In the genomic region with DNA sequence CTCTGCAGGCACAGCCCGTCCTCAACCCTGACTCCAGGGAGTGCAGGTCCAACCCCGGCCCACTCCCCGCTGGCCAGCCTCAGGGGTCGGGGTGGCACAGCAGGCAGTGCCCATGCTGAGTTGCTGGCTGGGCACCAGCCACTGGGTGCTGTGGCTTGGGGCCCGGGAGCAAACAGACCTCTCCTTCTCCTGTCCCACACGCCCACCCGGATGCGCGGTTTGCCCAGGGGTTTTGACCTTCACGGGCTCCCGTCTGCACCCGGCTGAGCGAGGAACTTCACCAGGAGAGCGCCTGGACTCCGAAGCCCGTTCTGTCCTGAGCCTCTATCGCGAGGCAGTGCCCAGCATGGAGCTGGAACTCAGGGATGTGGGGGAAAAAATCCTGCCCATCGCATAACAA, we compare ENCODE assay signal across 22 cellular contexts. TPM values are rescaled to one million over a fixed set of nuclear protein-coding genes. Genes with fewer than 3 reads are reported as not detected.
A peak's percentile ranks its signal among the peaks of the same experiment; 100 is the strongest.
DNase-seq lines count a peak whose midpoint lies in the region; ATAC-seq, FAIRE-seq and TF ChIP-seq lines count a peak whose summit lies in the region.
"Had no signal": no experiment of that assay in that cellular context is flagged by ENCODE, and none has a peak within 500 bp of the region (broad histone marks: within the 10 kb centered on the region; RNA-seq: fewer than 3 reads in every experiment).

No MANE protein-coding gene starts in this region.

- no peaks in the 10 kb centered on the region for H3K79me2 ChIP-seq in H1 (ENCODE audit: control insufficient read depth in 1 of 2, insufficient read depth in 2 of 2, low read length in 2 of 2)

- H3K27ac Mint-ChIP-seq in stimulated activated memory B cell treated with anti-CD40 and anti-IgM and Interleukin-4, amounts not matched to agents 10 μg/mL and 1 μg/mL and 100 μg/mL, for 72 hours: no peak overlapping the region
- no peak overlapping the region for H3K27ac Mint-ChIP-seq in CD8-positive, alpha-beta memory T cell
- H3K27ac Mint-ChIP-seq: activated naive CD8-positive, alpha-beta T cell treated with anti-CD3 and anti-CD28 coated beads, Interleukin-2, amount 10 ng/mL, durations not matched to agents 7 days and 5 days; activated T-cell treated with anti-CD3 and anti-CD28 coated beads, Interleukin-2, amount 50 U/mL, for 24 hours; T-cell had no signal

- no peak overlapping the region for H2AK5ac ChIP-seq in H1 (ENCODE audit: low read depth, low read length)
- H2AK5ac ChIP-seq in neuronal stem cell (ENCODE audit: low read depth, low read length): peak overlapping the region; percentile 65

- H3K4ac ChIP-seq in H1 (replicated peaks; ENCODE audit: insufficient read length, low read depth, low read length): peak overlapping the region; percentile 21
- no peak overlapping the region for H3K4ac ChIP-seq in neuronal stem cell (ENCODE audit: low read length)

- peak overlapping the region; percentile 81 to 99 (median 94); a peak in 20 of 22 replicates for H3K4me2 ChIP-seq in BLaER1 treated with 17β-estradiol and CSF1 and Interleukin-3, amounts not matched to agents 10 nM and 100 nM
- H3K4me2 ChIP-seq in H1 (ENCODE audit: insufficient read depth in 1 of 2, low read depth in 2 of 2, low read length in 2 of 2): no peak overlapping the region
- H3K4me2 ChIP-seq in neuronal stem cell (ENCODE audit: insufficient read depth, low read length, poor library complexity, severe bottlenecking): no peak overlapping the region

- no peak overlapping the region for H3K14ac ChIP-seq in H1 (ENCODE audit: insufficient read length)
- no peak overlapping the region for H3K14ac ChIP-seq in neuronal stem cell (ENCODE audit: low read length)

- no peak for DNase-seq in H1 (ENCODE audit: low read depth in 1 of 2, low spot score in 2 of 2)
- no peak for DNase-seq in neuronal stem cell (ENCODE audit: low spot score)
- no peak for DNase-seq in NCI-H146 (lab: John Stamatoyannopoulos, UW)
- no peak for DNase-seq in NCI-H1436 (lab: John Stamatoyannopoulos, UW)
- no peak for DNase-seq in CD8-positive, alpha-beta memory T cell
- DNase-seq: activated CD4-positive, alpha-beta T cell treated with anti-CD3 and anti-CD28 coated beads, Interleukin-2, amount 50 U/mL, for 48 hours; activated naive CD8-positive, alpha-beta T cell treated with anti-CD3 and anti-CD28 coated beads, Interleukin-2, amount 10 ng/mL, durations not matched to agents 7 days and 5 days; activated T-cell treated with anti-CD3 and anti-CD28 coated beads, Interleukin-2, amount 50 U/mL, for 24 hours; KG1; NCI-H1105; NCI-H2171; T-cell had no signal

- H2BK120ac ChIP-seq in H1 (replicated peaks; ENCODE audit: low read depth, low read length) (no peak overlapping the region), neuronal stem cell (ENCODE audit: low read depth, low read length) (peak overlapping the region; percentile 25)

- peaks cover 5 to 13% (median 8%) of the 10 kb centered on the region in 11 experiments; a peak in 16 of 22 replicates for H3K9me3 ChIP-seq in BLaER1 treated with 17β-estradiol and CSF1 and Interleukin-3, amounts not matched to agents 10 nM and 100 nM (replicated peaks in 1 of 11)
- H3K9me3 ChIP-seq in H1 (ENCODE audit: insufficient read depth in 2 of 2, low read depth in 1 of 2, low read length in 1 of 2): no peaks in the 10 kb centered on the region; a peak in 1 of 4 replicates
- peaks cover 4 to 5% of the 10 kb centered on the region in 2 donors for H3K9me3 ChIP-seq in neuronal stem cell (replicated peaks in 1 of 2; ENCODE audit: control insufficient read depth in 2 of 2, insufficient read depth in 1 of 2, low read depth in 1 of 2, low read length in 2 of 2)
- H3K9me3 ChIP-seq in CD8-positive, alpha-beta memory T cell (ENCODE audit: low read length): no peaks in the 10 kb centered on the region

- no peaks in the 10 kb centered on the region for H3K27me3 ChIP-seq in BLaER1 treated with 17β-estradiol and CSF1 and Interleukin-3, amounts not matched to agents 10 nM and 100 nM
- H3K27me3 ChIP-seq in H1 (replicated peaks in 1 of 4; ENCODE audit: control insufficient read depth in 3 of 4, extremely low read depth in 1 of 4, insufficient read depth in 3 of 4, low read length in 3 of 4) (no peaks in the 10 kb centered on the region; a peak in 2 of 7 replicates), neuronal stem cell (ENCODE audit: control insufficient read depth in 3 of 3, insufficient read depth in 3 of 3, low read depth in 1 of 3, low read length in 3 of 3) (no peaks in the 10 kb centered on the region)
- H3K27me3 ChIP-seq in CD8-positive, alpha-beta memory T cell (ENCODE audit: insufficient read depth, low read length, poor library complexity, severe bottlenecking): no peaks in the 10 kb centered on the region

- H3K36me3 Mint-ChIP-seq in stimulated activated memory B cell treated with anti-CD40 and anti-IgM and Interleukin-4, amounts not matched to agents 10 μg/mL and 1 μg/mL and 100 μg/mL, for 72 hours: no peaks in the 10 kb centered on the region
- H3K36me3 Mint-ChIP-seq in CD8-positive, alpha-beta memory T cell: no peaks in the 10 kb centered on the region
- H3K36me3 Mint-ChIP-seq: activated naive CD8-positive, alpha-beta T cell treated with anti-CD3 and anti-CD28 coated beads, Interleukin-2, amount 10 ng/mL, durations not matched to agents 7 days and 5 days; T-cell had no signal

- no peaks in the 10 kb centered on the region; the same call in 1 of the 2 replicates for H3K23me2 ChIP-seq in H1 (ENCODE audit: low read depth, low read length)

- POLR2A ChIA-PET in H1 (lab: Charles Lee; ENCODE audit: partially characterized antibody): interaction anchor here (2.1 to 2.5 kb wide), 2 partner anchors 9 to 45 kb away, joined by 8 to 11 read pairs; no protein-coding TSS in a partner anchor
- POLR2A ChIA-PET in CD8-positive, alpha-beta memory T cell (lab: Charles Lee): no interaction called here

- no peak overlapping the region for H3K23ac ChIP-seq in H1 (ENCODE audit: insufficient read length)
- H3K23ac ChIP-seq in neuronal stem cell (ENCODE audit: low read depth, low read length, poor library complexity): no peak overlapping the region

- no peak overlapping the region for H3K4me3 Mint-ChIP-seq in stimulated activated memory B cell treated with anti-CD40 and anti-IgM and Interleukin-4, amounts not matched to agents 10 μg/mL and 1 μg/mL and 100 μg/mL, for 72 hours
- H3K4me3 Mint-ChIP-seq in CD8-positive, alpha-beta memory T cell: no peak overlapping the region
- H3K4me3 Mint-ChIP-seq: activated naive CD8-positive, alpha-beta T cell treated with anti-CD3 and anti-CD28 coated beads, Interleukin-2, amount 10 ng/mL, durations not matched to agents 7 days and 5 days; activated T-cell treated with anti-CD3 and anti-CD28 coated beads, Interleukin-2, amount 50 U/mL, for 24 hours; T-cell had no signal

- peak overlapping the region in 5 of 11 experiments; percentile 46 to 68 (median 61); a peak in 8 of 22 replicates for H3K9ac ChIP-seq in BLaER1 treated with 17β-estradiol and CSF1 and Interleukin-3, amounts not matched to agents 10 nM and 100 nM
- no peak overlapping the region for H3K9ac ChIP-seq in H1 (replicated peaks in 1 of 4; ENCODE audit: extremely low read depth in 1 of 4, low read depth in 3 of 4, low read length in 3 of 4)
- peak overlapping the region; percentile 51 for H3K9ac ChIP-seq in neuronal stem cell (ENCODE audit: low read depth, low read length, poor library complexity)

- CTCF ChIA-PET in H1 (lab: Charles Lee; ENCODE audit: partially characterized antibody): interaction anchor here (0.8 to 3.6 kb wide), 14 partner anchors 9 to 130 kb away, joined by 3 to 24 read pairs (median 4); no protein-coding TSS in a partner anchor
- CTCF ChIA-PET in CD8-positive, alpha-beta memory T cell (lab: Charles Lee): interaction anchor here (0.8 to 1.6 kb wide), 6 partner anchors 9 to 232 kb away, joined by 3 to 5 read pairs (median 4); no protein-coding TSS in a partner anchor

- no peak overlapping the region for H3K56ac ChIP-seq in H1 (replicated peaks; ENCODE audit: insufficient read length, low read depth, low read length)

- ATAC-seq in stimulated activated memory B cell treated with anti-CD40 and anti-IgM and Interleukin-4, amounts not matched to agents 10 μg/mL and 1 μg/mL and 100 μg/mL, for 72 hours: no peak

- H3K18ac ChIP-seq in H1 (ENCODE audit: extremely low read depth, low read length): no peak overlapping the region; the same call in 1 of the 2 replicates
- H3K18ac ChIP-seq in neuronal stem cell (ENCODE audit: low read length): peak overlapping the region; percentile 82

- H4K8ac ChIP-seq in H1 (ENCODE audit: extremely low read depth, insufficient read depth, low read length) (peak overlapping the region; percentile 19; the same call in 1 of the 2 replicates), neuronal stem cell (ENCODE audit: low read depth, low read length) (no peak overlapping the region)

- H3K9me3 Mint-ChIP-seq in stimulated activated memory B cell treated with anti-CD40 and anti-IgM and Interleukin-4, amounts not matched to agents 10 μg/mL and 1 μg/mL and 100 μg/mL, for 72 hours: peaks cover 4% of the 10 kb centered on the region
- H3K9me3 Mint-ChIP-seq in CD8-positive, alpha-beta memory T cell: peaks cover 0 to 5% (median 4%) of the 10 kb centered on the region in 5 donors
- H3K9me3 Mint-ChIP-seq: T-cell had no signal

- no peak for TF ChIP-seq CTCF in H1 (IDR thresholded peaks at IDR 0.05; ENCODE audit: control extremely low read depth in 1 of 3, insufficient read depth in 1 of 3, low read depth in 1 of 3, low read length in 3 of 3)

- H4K5ac ChIP-seq in H1 (ENCODE audit: insufficient read length, low read depth, low read length): no peak overlapping the region

- no peak for TF ChIP-seq POLR2A in H1 (IDR thresholded peaks at IDR 0.05; ENCODE audit: control extremely low read depth in 1 of 2, low read depth in 2 of 2, low read length in 2 of 2)

- peaks cover 8% of the 10 kb centered on the region for H3K27me3 Mint-ChIP-seq in stimulated activated memory B cell treated with anti-CD40 and anti-IgM and Interleukin-4, amounts not matched to agents 10 μg/mL and 1 μg/mL and 100 μg/mL, for 72 hours
- H3K27me3 Mint-ChIP-seq in CD8-positive, alpha-beta memory T cell: peaks cover 0 to 3% of the 10 kb centered on the region in 2 donors
- H3K27me3 Mint-ChIP-seq: activated T-cell treated with anti-CD3 and anti-CD28 coated beads, Interleukin-2, amount 50 U/mL, for 24 hours; T-cell had no signal

- no peak overlapping the region; the same call in 1 of the 2 replicates for H2BK15ac ChIP-seq in H1 (ENCODE audit: low read length)
- H2BK15ac ChIP-seq in neuronal stem cell (ENCODE audit: low read length): peak overlapping the region; percentile 90

- TF ChIP-seq EP300 in Ishikawa (IDR thresholded peaks at IDR 0.05; ENCODE audit: borderline replicate concordance): no peak
- TF ChIP-seq EP300 in H1 (IDR thresholded peaks at IDR 0.05; ENCODE audit: borderline replicate concordance in 1 of 2, low read depth in 2 of 2, low read length in 2 of 2): no peak

- H3K79me1 ChIP-seq in H1 (ENCODE audit: low read depth, low read length): no peaks in the 10 kb centered on the region
- H3K79me1 ChIP-seq in neuronal stem cell (ENCODE audit: low read depth, low read length): no peaks in the 10 kb centered on the region

- FAIRE-seq in H1 (lab: Jason Lieb, UNC): no peak
- FAIRE-seq: bronchial epithelial cell, islet of Langerhans had no signal

- peak overlapping the region in 7 of 11 experiments; percentile 45 to 71 (median 55); a peak in 10 of 22 replicates for H3K27ac ChIP-seq in BLaER1 treated with 17β-estradiol and CSF1 and Interleukin-3, amounts not matched to agents 10 nM and 100 nM
- H3K27ac ChIP-seq in H1 (ENCODE audit: low read depth, low read length) (no peak overlapping the region), neuronal stem cell (replicated peaks; ENCODE audit: low read length) (no peak overlapping the region)
- H3K27ac ChIP-seq in CD8-positive, alpha-beta memory T cell (ENCODE audit: low read depth, low read length): no peak overlapping the region

- H3K4me3 ChIP-seq in BLaER1 treated with 17β-estradiol and CSF1 and Interleukin-3, amounts not matched to agents 10 nM and 100 nM: no peak overlapping the region
- H3K4me3 ChIP-seq in H1 (ENCODE audit: extremely low read depth in 1 of 4, insufficient read depth in 2 of 4, low read depth in 3 of 4, low read length in 4 of 4) (no peak overlapping the region), neuronal stem cell (ENCODE audit: low read length in 2 of 2) (no peak overlapping the region)
- no peak overlapping the region for H3K4me3 ChIP-seq in CD8-positive, alpha-beta memory T cell (ENCODE audit: low read length)
- H3K4me3 ChIP-seq: skin epidermis had no signal

- H2BK12ac ChIP-seq in H1 (ENCODE audit: low read depth, low read length) (peak overlapping the region; percentile 65; the same call in 1 of the 2 replicates), neuronal stem cell (ENCODE audit: low read length) (peak overlapping the region; percentile 97)

- peaks cover 23 to 65% (median 50%) of the 10 kb centered on the region in 10 experiments for H3K4me1 ChIP-seq in BLaER1 treated with 17β-estradiol and CSF1 and Interleukin-3, amounts not matched to agents 10 nM and 100 nM
- H3K4me1 ChIP-seq in H1 (replicated peaks in 1 of 4; ENCODE audit: control insufficient read depth in 3 of 4, insufficient read depth in 4 of 4, low read length in 3 of 4): peaks cover 0 to 33% (median 20%) of the 10 kb centered on the region in 4 experiments; a peak in 6 of 7 replicates
- peaks cover 24 to 32% of the 10 kb centered on the region in 2 donors for H3K4me1 ChIP-seq in neuronal stem cell (ENCODE audit: control insufficient read depth in 2 of 2, insufficient read depth in 1 of 2, low read depth in 1 of 2, low read length in 2 of 2)
- H3K4me1 ChIP-seq in CD8-positive, alpha-beta memory T cell (ENCODE audit: insufficient read depth, low read length): peaks cover 11% of the 10 kb centered on the region

- H3K4me1 Mint-ChIP-seq in stimulated activated memory B cell treated with anti-CD40 and anti-IgM and Interleukin-4, amounts not matched to agents 10 μg/mL and 1 μg/mL and 100 μg/mL, for 72 hours: peaks cover 17% of the 10 kb centered on the region
- H3K4me1 Mint-ChIP-seq in CD8-positive, alpha-beta memory T cell: peaks cover 0 to 12% (median 0%) of the 10 kb centered on the region in 3 donors

- H2AFZ ChIP-seq in H1 (ENCODE audit: low read length) (no peak overlapping the region), neuronal stem cell (ENCODE audit: low read length) (no peak overlapping the region)

- WGBS in H1 (ENCODE audit: extremely low coverage in 1 of 2, insufficient coverage in 1 of 2, insufficient read length in 1 of 2, insufficient replicate concordance in 2 of 2, low coverage in 1 of 2, low lambda C conversion rate in 2 of 2, missing lambda C conversion rate in 1 of 2), 2 experiments: 95% methylated on average over 18 of the region's 19 CpGs; no CpG with 5 or more reads in 1 of the 2 experiments
- WGBS in neuronal stem cell (ENCODE audit: extremely low coverage in 2 of 2, insufficient read length in 2 of 2, insufficient replicate concordance in 1 of 2), 2 donors: no CpG with 5 or more reads among the region's 19 CpGs

- H4K91ac ChIP-seq in H1 (replicated peaks; ENCODE audit: insufficient read length, low read length) (no peak overlapping the region), neuronal stem cell (ENCODE audit: low read depth, low read length, poor library complexity) (no peak overlapping the region)

- H2BK20ac ChIP-seq in H1 (ENCODE audit: low read length): no peak overlapping the region

- no peak for TF ChIP-seq RAD21 in Ishikawa (IDR thresholded peaks at IDR 0.05; ENCODE audit: low read depth)
- no peak for TF ChIP-seq RAD21 in H1 (IDR thresholded peaks at IDR 0.05 in 1 of 2, conservative IDR thresholded peaks at IDR 0.05 in 1 of 2; ENCODE audit: low read depth in 2 of 2, low read length in 2 of 2)

- H3K36me3 ChIP-seq in BLaER1 treated with 17β-estradiol and CSF1 and Interleukin-3, amounts not matched to agents 10 nM and 100 nM: no peaks in the 10 kb centered on the region
- H3K36me3 ChIP-seq in H1 (ENCODE audit: control insufficient read depth in 2 of 4, insufficient read depth in 4 of 4, low read length in 3 of 4) (no peaks in the 10 kb centered on the region), neuronal stem cell (replicated peaks in 1 of 2; ENCODE audit: control insufficient read depth in 2 of 2, insufficient read depth in 2 of 2, low read length in 2 of 2) (no peaks in the 10 kb centered on the region)
- H3K36me3 ChIP-seq in CD8-positive, alpha-beta memory T cell (ENCODE audit: insufficient read depth, low read length): no peaks in the 10 kb centered on the region
- H3K36me3 ChIP-seq: heart right ventricle, tibial nerve had no signal

- 0 out of 22 replicates have a peak, but pooled peaks cover 0 to 3% (median 0%) of the 10 kb centered on the region in 11 experiments for H4K20me1 ChIP-seq in BLaER1 treated with 17β-estradiol and CSF1 and Interleukin-3, amounts not matched to agents 10 nM and 100 nM
- no peaks in the 10 kb centered on the region for H4K20me1 ChIP-seq in H1 (replicated peaks in 1 of 2; ENCODE audit: control insufficient read depth in 1 of 2, insufficient read depth in 2 of 2, low read length in 2 of 2)

- H2BK5ac ChIP-seq in H1 (ENCODE audit: low read depth, low read length): 0 out of 2 replicates have a peak overlapping the region, but pooled peaks have one; percentile 3
- peak overlapping the region; percentile 87 for H2BK5ac ChIP-seq in neuronal stem cell (ENCODE audit: low read length)

RNA-seq across cellular contexts. Expression of a gene that starts 2.6 kb away (rescaled TPM):
- total RNA-seq in H1 (2021; fragmentation: NEBNext Ultra II Directional; extraction: Animal tissue kit (Norgen Biotek cat#: 25700)): not detected in 2 replicates
- polyA plus RNA-seq in H1 (2011; rRNA removed): not detected in 2 replicates
- polyA plus RNA-seq in H1 (2011; cell fraction: cytosol; rRNA removed): not detected
- not detected for polyA plus RNA-seq in H1 (2011; cell fraction: nucleus; rRNA removed)
- not detected in 4 replicates for polyA plus RNA-seq in H1 (2012, experiment 1 of 2)
- not detected for polyA plus RNA-seq in H1 (2012, experiment 2 of 2)
- not detected for polyA plus RNA-seq in H1 (2013, experiment 1 of 2)
- not detected for polyA plus RNA-seq in H1 (2013, experiment 2 of 2)
- polyA minus RNA-seq in H1 (2011; rRNA and poly(A)+ RNA removed): not detected in 2 replicates
- polyA minus RNA-seq in H1 (2011; cell fraction: cytosol; rRNA and poly(A)+ RNA removed): not detected
- polyA minus RNA-seq in H1 (2011; cell fraction: nucleus; rRNA and poly(A)+ RNA removed): not detected
- polyA plus RNA-seq in neuronal stem cell (2013, experiment 1 of 2): not detected
- polyA plus RNA-seq in neuronal stem cell (2013, experiment 2 of 2): not detected
- not detected for total RNA-seq in CD8-positive, alpha-beta memory T cell
- not detected for polyA plus RNA-seq in CD8-positive, alpha-beta memory T cell
- total RNA-seq: activated naive CD8-positive, alpha-beta T cell treated with anti-CD3 and anti-CD28 coated beads, Interleukin-2, amount 10 ng/mL, durations not matched to agents 7 days and 5 days; bronchial epithelial cell; heart right ventricle; mononuclear cell; occipital lobe; T-cell; tibial nerve had no signal
- polyA plus RNA-seq: heart right ventricle had no signal

RNA-seq across cellular contexts. Expression of a gene that starts 40.8 kb away (rescaled TPM):
- total RNA-seq in H1 (2021; fragmentation: NEBNext Ultra II Directional; extraction: Animal tissue kit (Norgen Biotek cat#: 25700)): 28.9 and 31.6 TPM in 2 replicates
- 35.6 and 53.0 TPM in 2 replicates for polyA plus RNA-seq in H1 (2011; rRNA removed)
- 34.6 TPM for polyA plus RNA-seq in H1 (2011; cell fraction: cytosol; rRNA removed)
- 59.9 TPM for polyA plus RNA-seq in H1 (2011; cell fraction: nucleus; rRNA removed)
- polyA plus RNA-seq in H1 (2012, experiment 1 of 2): 25.2 to 37.3 TPM (median 35.0 TPM) in 4 replicates
- 31.6 TPM for polyA plus RNA-seq in H1 (2012, experiment 2 of 2)
- polyA plus RNA-seq in H1 (2013, experiment 1 of 2): 26.6 TPM
- polyA plus RNA-seq in H1 (2013, experiment 2 of 2): 29.4 TPM
- polyA minus RNA-seq in H1 (2011; rRNA and poly(A)+ RNA removed): 15.4 and 17.4 TPM in 2 replicates
- 36.6 TPM for polyA minus RNA-seq in H1 (2011; cell fraction: cytosol; rRNA and poly(A)+ RNA removed)
- polyA minus RNA-seq in H1 (2011; cell fraction: nucleus; rRNA and poly(A)+ RNA removed): 37.5 TPM
- polyA plus RNA-seq in neuronal stem cell (2013, experiment 1 of 2): 84.0 TPM
- 82.3 TPM for polyA plus RNA-seq in neuronal stem cell (2013, experiment 2 of 2)
- total RNA-seq in CD8-positive, alpha-beta memory T cell: 10 to 100 TPM; 28.0 to 30.8 TPM
- polyA plus RNA-seq in CD8-positive, alpha-beta memory T cell: 2.0 TPM

Comparison
In these comparisons a context has a peak if more than half of its experiments do, and no peak if none do; other contexts are left out.
1. H3K27ac ChIP-seq: peak in BLaER1 treated with 17β-estradiol and CSF1 and Interleukin-3, amounts not matched to agents 10 nM and 100 nM (7 of 11); none in H1 (single experiment), neuronal stem cell (single experiment) and CD8-positive, alpha-beta memory T cell (single experiment).
2. H3K4me2 ChIP-seq: peak in BLaER1 treated with 17β-estradiol and CSF1 and Interleukin-3, amounts not matched to agents 10 nM and 100 nM (11 of 11); none in H1 (0 of 2) and neuronal stem cell (single experiment).